Comparison of ENCODE assay signal across 14 cellular contexts in genomic region chr10:5538446-5538845, GRCh38. TPM values are rescaled to one million over a fixed set of nuclear protein-coding genes. Genes with fewer than 3 reads are reported as not detected.
A peak's percentile ranks its signal among the peaks of the same experiment; 100 is the strongest.
DNase-seq lines count a peak whose midpoint lies in the region; ATAC-seq, FAIRE-seq and TF ChIP-seq lines count a peak whose summit lies in the region.
"Had no signal": no experiment of that assay in that cellular context is flagged by ENCODE, and none has a peak within 500 bp of the region (broad histone marks: within the 10 kb centered on the region; RNA-seq: fewer than 3 reads in every experiment).

No MANE protein-coding gene starts in this region.

- no peaks in the 10 kb centered on the region for H3K27me3 ChIP-seq in trophoblast cell (ENCODE audit: insufficient read depth, low read length)
- H3K27me3 ChIP-seq: vagina had no signal

- TF ChIP-seq CTCF in RWPE1 (conservative IDR thresholded peaks at IDR 0.05; ENCODE audit: low read depth), result no peak

- POLR2A ChIA-PET in RWPE1 (lab: Yijun Ruan, JAX; ENCODE audit: low non-redundant PET), result no interaction called here

- H3K36me3 ChIP-seq in trophoblast cell (ENCODE audit: control insufficient read depth in 1 of 2, insufficient read depth in 2 of 2, low read length in 2 of 2), result no peaks in the 10 kb centered on the region
- H3K36me3 ChIP-seq: vagina had no signal

- peak overlapping the region; percentile 44 for H3K4ac ChIP-seq in trophoblast cell (ENCODE audit: low read depth, low read length)

- peak overlapping the region; percentile 37 for H2BK12ac ChIP-seq in trophoblast cell (ENCODE audit: low read length)

- no peak overlapping the region for H2AK5ac ChIP-seq in trophoblast cell (ENCODE audit: low read length)

- no peak overlapping the region for H3K4me3 ChIP-seq in trophoblast cell (ENCODE audit: low read depth, low read length)
- H3K4me3 ChIP-seq: skin epidermis, vagina had no signal

- peak overlapping the region; percentile 40 for H4K8ac ChIP-seq in trophoblast cell (ENCODE audit: low read depth, low read length)

- H3K14ac ChIP-seq in trophoblast cell (ENCODE audit: low read length), result peak overlapping the region; percentile 95

- DNase-seq in EH (ENCODE audit: low read depth), result peak; percentile 73
- DNase-seq in RWPE1 (ENCODE audit: low spot score), result peak; percentile 60
- DNase-seq in trophoblast cell, result peak in 1 of 2 donors; percentile 69
- DNase-seq in cerebellar cortex (ENCODE audit: low spot score), result no peak
- no peak for DNase-seq in erythroblast (lab: John Stamatoyannopoulos, UW)
- DNase-seq in frontal cortex (ENCODE audit: low spot score in 2 of 2), result no peak
- DNase-seq: activated naive CD4-positive, alpha-beta T cell treated with anti-CD3 and anti-CD28 coated beads, Interleukin-2, amount 10 ng/mL, durations not matched to agents 7 days and 5 days; NCI-H1930; T-helper 17 cell had no signal

- ATAC-seq in esophagus mucosa (peak; percentile 22), HG03039 (IDR thresholded peaks at IDR 0.05; ENCODE audit: unreplicated experiment) (no peak)
- ATAC-seq: T-helper 17 cell had no signal

- no peak for FAIRE-seq in frontal cortex (lab: Jason Lieb, UNC)

- H4K12ac ChIP-seq in trophoblast cell (ENCODE audit: low read depth, low read length), result no peak overlapping the region

- CTCF ChIA-PET in RWPE1 (lab: Yijun Ruan, JAX), result interaction anchor here (0.9 kb wide), 1 partner anchor 84 kb away, joined by 3 read pairs; no protein-coding TSS in a partner anchor

- H3K4me1 ChIP-seq in trophoblast cell (ENCODE audit: control insufficient read depth in 1 of 2, insufficient read depth in 2 of 2, low read length in 2 of 2), result peaks cover 25 to 41% of the 10 kb centered on the region in 2 experiments

- H3K27ac ChIP-seq in RWPE1 (peak overlapping the region; percentile 84), trophoblast cell (ENCODE audit: low read depth, low read length) (peak overlapping the region; percentile 99)
- H3K27ac ChIP-seq: C4-2B, vagina had no signal

- H3K9me3 ChIP-seq in trophoblast cell (ENCODE audit: insufficient read depth, low read depth, low read length), result no peaks in the 10 kb centered on the region

- peaks cover 53% of the 10 kb centered on the region for H3K79me1 ChIP-seq in trophoblast cell (ENCODE audit: low read length)

- TF ChIP-seq POLR2A in erythroblast (IDR thresholded peaks at IDR 0.05; ENCODE audit: low read length), result no peak

- H4K91ac ChIP-seq in trophoblast cell (ENCODE audit: low read depth, low read length), result peak overlapping the region; percentile 99

- no peak overlapping the region for H3K23ac ChIP-seq in trophoblast cell (ENCODE audit: low read length)

- H3K4me2 ChIP-seq in trophoblast cell (ENCODE audit: low read length), result peak overlapping the region; percentile 46

- no CpG with 5 or more reads among the region's 9 CpGs for whole genome bisulfite sequencing in trophoblast cell (ENCODE audit: extremely low coverage, insufficient coverage, insufficient read length)

- no peak overlapping the region for H2AFZ ChIP-seq in trophoblast cell (ENCODE audit: insufficient read depth, low read length, poor library complexity)

- no peak overlapping the region for H3K18ac ChIP-seq in trophoblast cell (ENCODE audit: low read length)

- H3K79me2 ChIP-seq in trophoblast cell (ENCODE audit: control insufficient read depth, insufficient read depth, low read length, poor library complexity), result peaks cover 16% of the 10 kb centered on the region

- peak overlapping the region; percentile 99 for H2BK120ac ChIP-seq in trophoblast cell (ENCODE audit: insufficient read depth, low read length, poor library complexity)

- H2BK5ac ChIP-seq in trophoblast cell (ENCODE audit: low read depth, low read length, poor library complexity), result peak overlapping the region; percentile 99

- H3K9ac ChIP-seq in trophoblast cell (ENCODE audit: low read length), result no peak overlapping the region

RNA-seq across cellular contexts. Expression of gene CALML3, which starts 13.7 kb away (rescaled TPM):
- total RNA-seq in esophagus mucosa (501 TPM), frontal cortex (under 0.01 TPM)
- polyA plus RNA-seq in trophoblast cell (2013), result not detected in 2 replicates
- total RNA-seq: T-helper 17 cell had no signal

RNA-seq across cellular contexts. Expression of gene CALML5, which starts 39.1 kb away (rescaled TPM):
- 16.6 TPM for total RNA-seq in esophagus mucosa
- 0.07 and 0.14 TPM in 2 replicates for polyA plus RNA-seq in trophoblast cell (2013)
- total RNA-seq in frontal cortex, result not detected
- total RNA-seq: T-helper 17 cell had no signal

Comparison
In these comparisons a context has a peak if more than half of its experiments do, and no peak if none do; other contexts are left out.
1. DNase-seq: peak in EH (single experiment) and RWPE1 (single experiment); none in cerebellar cortex (single experiment), erythroblast (0 of 2) and frontal cortex (0 of 2).
2. RNA of gene CALML3, which starts 13.7 kb away (total RNA-seq): 501 TPM in esophagus mucosa (single experiment); under 0.01 TPM in frontal cortex (single experiment); every median in the first group is over 100 times any median in the second.
3. RNA of gene CALML5, which starts 39.1 kb away (total RNA-seq): 16.6 TPM in esophagus mucosa (single experiment); not detected in frontal cortex (single experiment); every median in the first group is over 10 times any median in the second.